1 cellular context compared by ENCODE assay signal in the genomic region with DNA sequence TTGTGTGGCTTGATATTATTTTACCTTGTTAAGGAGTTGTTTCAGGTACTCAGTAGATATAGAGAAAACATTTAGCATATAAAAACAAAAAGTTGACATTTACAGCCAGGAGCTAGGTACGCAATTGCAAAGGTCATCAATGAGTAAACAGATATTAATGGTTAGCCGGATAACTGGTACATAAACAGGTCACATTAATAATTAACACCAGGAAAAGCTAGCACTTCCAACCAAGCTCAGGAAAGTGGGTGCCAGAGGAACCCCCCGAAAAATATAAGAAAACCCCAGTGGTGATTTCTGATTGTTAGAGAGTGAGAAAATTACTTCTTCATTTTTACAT.
TF ChIP-seq lines count a peak whose summit lies in the region.

No MANE protein-coding gene starts in this region.

TF ChIP-seq in HepG2, 621 proteins besides CTCF, POLR2A, EP300 and RAD21 (continued from another document):
- TF ChIP-seq, protein P1, sequence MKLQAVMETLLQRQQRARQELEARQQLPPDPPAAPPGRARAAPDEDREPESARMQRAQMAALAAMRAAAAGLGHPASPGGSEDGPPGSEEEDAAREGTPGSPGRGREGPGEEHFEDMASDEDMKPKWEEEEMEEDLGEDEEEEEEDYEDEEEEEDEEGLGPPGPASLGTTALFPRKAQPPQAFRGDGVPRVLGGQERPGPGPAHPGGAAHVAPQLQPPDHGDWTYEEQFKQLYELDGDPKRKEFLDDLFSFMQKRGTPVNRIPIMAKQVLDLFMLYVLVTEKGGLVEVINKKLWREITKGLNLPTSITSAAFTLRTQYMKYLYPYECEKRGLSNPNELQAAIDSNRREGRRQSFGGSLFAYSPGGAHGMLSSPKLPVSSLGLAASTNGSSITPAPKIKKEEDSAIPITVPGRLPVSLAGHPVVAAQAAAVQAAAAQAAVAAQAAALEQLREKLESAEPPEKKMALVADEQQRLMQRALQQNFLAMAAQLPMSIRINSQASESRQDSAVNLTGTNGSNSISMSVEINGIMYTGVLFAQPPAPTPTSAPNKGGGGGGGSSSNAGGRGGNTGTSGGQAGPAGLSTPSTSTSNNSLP (IDR thresholded peaks at IDR 0.05; ENCODE audit: low read depth, low read length), result peak; percentile 85
- TF ChIP-seq HNRNPUL1 (IDR thresholded peaks at IDR 0.05; ENCODE audit: low read depth, low read length) (peak; percentile 70), FOXP4 (CRISPR knock-in tag; IDR thresholded peaks at IDR 0.05) (peak; percentile 87), NCOR1 (IDR thresholded peaks at IDR 0.05; ENCODE audit: borderline replicate concordance, low read length) (peak; percentile 78; the same call in 1 of the 2 replicates), NFIC (IDR thresholded peaks at IDR 0.05; ENCODE audit: low read length) (peak; percentile 74; the same call in 1 of the 2 replicates), HNF1A (IDR thresholded peaks at IDR 0.05; ENCODE audit: low read depth) (peak; percentile 93), HNF1A (CRISPR knock-in tag; IDR thresholded peaks at IDR 0.05; ENCODE audit: borderline replicate concordance) (peak; percentile 88; the same call in 1 of the 2 replicates), NR2F6 (IDR thresholded peaks at IDR 0.05) (peak; percentile 89), NR2F6 (CRISPR knock-in tag; IDR thresholded peaks at IDR 0.05) (peak; percentile 81), ASH2L (IDR thresholded peaks at IDR 0.05; ENCODE audit: insufficient read length, low read depth, low read length) (peak; percentile 91), ZSCAN29 (CRISPR knock-in tag; conservative IDR thresholded peaks at IDR 0.05) (no peak), MLX (CRISPR knock-in tag; IDR thresholded peaks at IDR 0.05) (no peak), NR2F2 (IDR thresholded peaks at IDR 0.05; ENCODE audit: borderline replicate concordance, low read depth) (peak; percentile 69; the same call in 1 of the 2 replicates), SOX13 (IDR thresholded peaks at IDR 0.05) (no peak), SOX13 (CRISPR knock-in tag; conservative IDR thresholded peaks at IDR 0.05 in 1 of 2, IDR thresholded peaks at IDR 0.05 in 1 of 2) (peak in 1 of 2 experiments; percentile 63; a peak in 2 of 4 replicates), MED1 (CRISPR knock-in tag; IDR thresholded peaks at IDR 0.05) (peak; percentile 23; the same call in 1 of the 2 replicates), KDM6A (CRISPR knock-in tag; IDR thresholded peaks at IDR 0.05; ENCODE audit: low read depth) (peak; percentile 61), ZBTB38 (CRISPR knock-in tag; IDR thresholded peaks at IDR 0.05) (no peak)
